In the genomic region with DNA sequence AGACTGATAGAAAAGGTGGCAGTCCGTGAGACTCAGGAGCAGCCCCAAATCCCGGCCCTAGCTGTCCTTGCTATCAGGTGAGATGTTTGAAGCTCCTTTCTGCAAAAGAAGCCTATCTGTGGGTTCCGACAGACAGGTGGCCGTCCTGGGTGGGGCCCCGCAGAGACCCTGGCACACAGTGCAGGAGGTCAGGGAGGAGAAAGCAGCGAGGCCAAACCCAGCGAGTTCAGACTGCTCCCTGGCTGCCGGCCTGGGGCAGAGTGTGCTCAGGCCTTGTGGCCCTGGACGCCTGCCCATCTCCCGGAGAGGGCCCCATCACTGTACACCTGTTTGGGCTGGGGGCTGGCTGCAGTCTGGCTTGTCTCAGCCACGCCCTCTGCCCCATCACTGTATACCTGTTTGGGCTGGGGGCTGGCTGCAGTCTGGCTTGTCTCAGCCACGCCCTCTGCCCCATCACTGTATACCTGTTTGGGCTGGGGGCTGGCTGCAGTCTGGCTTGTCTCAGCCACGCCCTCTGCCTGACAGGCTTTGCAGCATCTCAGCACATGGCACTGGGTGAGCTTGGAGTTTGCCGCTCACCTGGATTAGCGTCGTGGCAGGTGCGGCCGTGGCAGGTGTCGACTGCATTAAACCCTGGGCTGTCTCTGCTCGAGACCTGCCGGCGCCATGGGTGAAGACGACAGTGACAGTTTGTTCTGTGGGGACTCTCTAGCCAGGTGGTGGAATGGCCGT, we compare ENCODE assay signal across 33 cellular contexts. TPM values are rescaled to one million over a fixed set of nuclear protein-coding genes. Genes with fewer than 3 reads are reported as not detected.
DNase-seq lines count a peak whose midpoint lies in the region; ATAC-seq and TF ChIP-seq lines count a peak whose summit lies in the region.
"Had no signal": no experiment of that assay in that cellular context is flagged by ENCODE, and none has a peak within 500 bp of the region (broad histone marks: within the 10 kb centered on the region; RNA-seq: fewer than 3 reads in every experiment).

No MANE protein-coding gene starts in this region.

- H3K4me1 ChIP-seq in heart left ventricle (peaks cover 0 to 20% (median 8%) of the 10 kb centered on the region in 12 donors), lower lobe of right lung (no peaks in the 10 kb centered on the region), upper lobe of right lung (no peaks in the 10 kb centered on the region)
- H3K4me1 ChIP-seq: breast epithelium, left lung, parathyroid adenoma, right lobe of liver had no signal

- intact Hi-C loops in heart left ventricle (cut with DNase I) (loop anchor here in 1 of 10 donors (10.0 kb wide), 1 partner anchor 74 kb away; no protein-coding TSS in a partner anchor), lower lobe of right lung (cut with DNase I) (no loop called here), upper lobe of right lung (cut with DNase I) (no loop called here)
- intact Hi-C loops in activated CD4-positive, alpha-beta T cell treated with anti-CD3 and anti-CD28 coated beads, Interleukin-2, amount 10 ng/mL, durations not matched to agents 24 days and 14 days (cut with micrococcal nuclease), result no loop called here

- peak; percentile 46 for DNase-seq in activated effector memory CD4-positive, alpha-beta T cell treated with anti-CD3 and anti-CD28 coated beads, Interleukin-2, amount 50 U/mL, for 16 hours
- no peak for DNase-seq in activated effector memory CD4-positive, alpha-beta T cell treated with Interleukin-2 at 50 U/mL for 16 hours
- DNase-seq in heart left ventricle (peak in 4 of 5 donors; percentile 43 to 72 (median 62)), lower lobe of right lung (peak; percentile 17), upper lobe of right lung (peak; percentile 55), NCI-H345 (lab: John Stamatoyannopoulos, UW) (no peak)
- no peak for DNase-seq in activated CD4-positive, alpha-beta T cell treated with anti-CD3 and anti-CD28 coated beads, Interleukin-2, amount 10 ng/mL, durations not matched to agents 24 days and 14 days
- DNase-seq: 8988T; activated CD4-positive, alpha-beta T cell treated with anti-CD3 and anti-CD28 coated beads for 36 hours; activated CD8-positive, alpha-beta T cell treated with anti-CD3 and anti-CD28 coated beads, Interleukin-2, amount 10 ng/mL, durations not matched to agents 7 days and 5 days; anterior cingulate cortex; Calu3; DMS79 treated with DMSO at 0.1 percent for 48 hours; effector CD8-positive, alpha-beta T cell; GF-D8; GM23248; HFFc6; NCI-H1048; NCI-H1694 treated with DMSO at 0.1 percent for 48 hours; NCI-H2171; NCI-H524; right lobe of liver; SHP77 had no signal

- peak in 2 of 12 donors; percentile 7 to 32 for TF ChIP-seq CTCF in heart left ventricle (IDR thresholded peaks at IDR 0.05)
- TF ChIP-seq CTCF in lower lobe of right lung (IDR thresholded peaks at IDR 0.05), result no peak
- no peak for TF ChIP-seq CTCF in upper lobe of right lung (IDR thresholded peaks at IDR 0.05)

- H3K27ac ChIP-seq in heart left ventricle (peak overlapping the region in 8 of 12 donors; percentile 16 to 77 (median 58)), lower lobe of right lung (no peak overlapping the region), upper lobe of right lung (no peak overlapping the region)
- H3K27ac ChIP-seq: breast epithelium, coronary artery, GM23248, left lung, parathyroid adenoma, right lobe of liver had no signal

- no peak overlapping the region for H3K27ac Mint-ChIP-seq in activated CD4-positive, alpha-beta T cell treated with anti-CD3 and anti-CD28 coated beads, Interleukin-2, amount 10 ng/mL, durations not matched to agents 24 days and 14 days
- H3K27ac Mint-ChIP-seq: activated CD4-positive, alpha-beta T cell treated with anti-CD3 and anti-CD28 coated beads for 36 hours; activated CD8-positive, alpha-beta T cell treated with anti-CD3 and anti-CD28 coated beads, Interleukin-2, amount 10 ng/mL, durations not matched to agents 7 days and 5 days; activated naive CD4-positive, alpha-beta T cell treated with anti-CD3 and anti-CD28 coated beads, Interleukin-2, amount 50 U/mL, for 72 hours; HFFc6; mesothelial cell of epicardium; T-helper 2 cell treated with Interferon-gamma antibody and Interleukin-4, amounts not matched to agents 5 μg/mL and 100 μg/mL, for 36 hours; type B pancreatic cell had no signal

- H3K27me3 Mint-ChIP-seq in activated CD4-positive, alpha-beta T cell treated with anti-CD3 and anti-CD28 coated beads, Interleukin-2, amount 10 ng/mL, durations not matched to agents 24 days and 14 days, result no peaks in the 10 kb centered on the region
- H3K27me3 Mint-ChIP-seq: activated CD4-positive, alpha-beta T cell treated with anti-CD3 and anti-CD28 coated beads for 36 hours; type B pancreatic cell had no signal

- peaks cover 26% of the 10 kb centered on the region for H3K36me3 Mint-ChIP-seq in activated CD4-positive, alpha-beta T cell treated with anti-CD3 and anti-CD28 coated beads, Interleukin-2, amount 10 ng/mL, durations not matched to agents 24 days and 14 days (ENCODE audit: low read depth)

- H3K36me3 ChIP-seq in heart left ventricle, result peaks cover 0 to 42% (median 25%) of the 10 kb centered on the region in 9 donors
- H3K36me3 ChIP-seq in lower lobe of right lung, result peaks cover 29% of the 10 kb centered on the region
- peaks cover 26% of the 10 kb centered on the region for H3K36me3 ChIP-seq in upper lobe of right lung
- H3K36me3 ChIP-seq: breast epithelium, right lobe of liver had no signal

- no peak overlapping the region for H3K4me3 ChIP-seq in heart left ventricle
- H3K4me3 ChIP-seq in lower lobe of right lung, result no peak overlapping the region
- no peak overlapping the region for H3K4me3 ChIP-seq in upper lobe of right lung
- H3K4me3 ChIP-seq: breast epithelium, coronary artery, GM23248, left lung, right lobe of liver had no signal

- ATAC-seq in heart left ventricle (peak; percentile 82 to 97 (median 91)), lower lobe of right lung (peak in 1 of 2 donors; percentile 15), upper lobe of right lung (no peak), GM21717 (IDR thresholded peaks at IDR 0.05; ENCODE audit: unreplicated experiment) (no peak)
- ATAC-seq: activated CD4-positive, alpha-beta T cell treated with anti-CD3 and anti-CD28 coated beads for 36 hours; activated CD8-positive, alpha-beta T cell treated with anti-CD3 and anti-CD28 coated beads, Interleukin-2, amount 10 ng/mL, durations not matched to agents 7 days and 5 days; activated naive CD4-positive, alpha-beta T cell treated with anti-CD3 and anti-CD28 coated beads, Interleukin-2, amount 50 U/mL, for 72 hours; left lung; stimulated activated effector memory CD8-positive, alpha-beta T cell treated with anti-CD3 and anti-CD28 coated beads, Interleukin-12 subunit alpha, Interleukin-12 subunit beta, amount 100 ng/mL, for 72 hours had no signal

- no peaks in the 10 kb centered on the region for H3K27me3 ChIP-seq in heart left ventricle
- no peaks in the 10 kb centered on the region for H3K27me3 ChIP-seq in lower lobe of right lung (ENCODE audit: low read depth)
- no peaks in the 10 kb centered on the region for H3K27me3 ChIP-seq in upper lobe of right lung
- H3K27me3 ChIP-seq: breast epithelium, left lung, right lobe of liver had no signal

- H3K4me1 Mint-ChIP-seq in activated CD4-positive, alpha-beta T cell treated with anti-CD3 and anti-CD28 coated beads, Interleukin-2, amount 10 ng/mL, durations not matched to agents 24 days and 14 days, result peaks cover 2% of the 10 kb centered on the region
- H3K4me1 Mint-ChIP-seq: activated CD4-positive, alpha-beta T cell treated with anti-CD3 and anti-CD28 coated beads for 36 hours; stimulated activated effector memory CD8-positive, alpha-beta T cell treated with anti-CD3 and anti-CD28 coated beads, Interleukin-12 subunit alpha, Interleukin-12 subunit beta, amount 100 ng/mL, for 72 hours had no signal

- TF ChIP-seq POLR2A in heart left ventricle (IDR thresholded peaks at IDR 0.05), result no peak

- H3K9me3 ChIP-seq in heart left ventricle, result peaks cover 0 to 11% (median 8%) of the 10 kb centered on the region in 12 donors
- peaks cover 10% of the 10 kb centered on the region for H3K9me3 ChIP-seq in lower lobe of right lung
- peaks cover 4% of the 10 kb centered on the region for H3K9me3 ChIP-seq in upper lobe of right lung

- H3K4me3 Mint-ChIP-seq in activated CD4-positive, alpha-beta T cell treated with anti-CD3 and anti-CD28 coated beads, Interleukin-2, amount 10 ng/mL, durations not matched to agents 24 days and 14 days, result no peak overlapping the region
- H3K4me3 Mint-ChIP-seq: activated CD4-positive, alpha-beta T cell treated with anti-CD3 and anti-CD28 coated beads for 36 hours; activated CD8-positive, alpha-beta T cell treated with anti-CD3 and anti-CD28 coated beads, Interleukin-2, amount 10 ng/mL, durations not matched to agents 7 days and 5 days; HFFc6; mesothelial cell of epicardium; stimulated activated effector memory CD8-positive, alpha-beta T cell treated with anti-CD3 and anti-CD28 coated beads, Interleukin-12 subunit alpha, Interleukin-12 subunit beta, amount 100 ng/mL, for 72 hours; T-helper 2 cell treated with Interferon-gamma antibody and Interleukin-4, amounts not matched to agents 5 μg/mL and 100 μg/mL, for 36 hours; type B pancreatic cell had no signal

- H3K9me3 Mint-ChIP-seq in activated CD4-positive, alpha-beta T cell treated with anti-CD3 and anti-CD28 coated beads, Interleukin-2, amount 10 ng/mL, durations not matched to agents 24 days and 14 days, result no peaks in the 10 kb centered on the region
- H3K9me3 Mint-ChIP-seq: activated naive CD4-positive, alpha-beta T cell treated with anti-CD3 and anti-CD28 coated beads, Interleukin-2, amount 50 U/mL, for 72 hours; HFFc6; mesothelial cell of epicardium; T-helper 2 cell treated with Interferon-gamma antibody and Interleukin-4, amounts not matched to agents 5 μg/mL and 100 μg/mL, for 36 hours; type B pancreatic cell had no signal

- WGBS in heart left ventricle, 4 donors, result 72 to 80% (median 76%) methylated on average over 11 to 24 of the region's 24 CpGs

RNA-seq across cellular contexts. Expression of a gene that starts 11.8 kb away (rescaled TPM):
- total RNA-seq in heart left ventricle, result 10 to 100 TPM; 11.4 to 22.2 (median 18.4) TPM
- polyA plus RNA-seq in heart left ventricle, result 10 to 100 TPM in 1 of 2 donors, 1 to 10 TPM in 1; 4.1 to 15.3 TPM
- total RNA-seq in lower lobe of right lung, result 16.8 TPM
- total RNA-seq in upper lobe of right lung, result 25.7 TPM
- 39.4 and 47.0 TPM in 2 replicates for total RNA-seq in activated CD4-positive, alpha-beta T cell treated with anti-CD3 and anti-CD28 coated beads, Interleukin-2, amount 10 ng/mL, durations not matched to agents 24 days and 14 days

RNA-seq across cellular contexts. Expression of a gene that starts 12.4 kb away (rescaled TPM):
- total RNA-seq in heart left ventricle (10 to 100 TPM; 13.9 to 45.8 (median 23.7) TPM), lower lobe of right lung (22.4 TPM), upper lobe of right lung (15.8 TPM)
- 10 to 100 TPM in 1 of 2 donors, 1 to 10 TPM in 1; 7.2 to 15.3 TPM for polyA plus RNA-seq in heart left ventricle
- 49.4 and 50.6 TPM in 2 replicates for total RNA-seq in activated CD4-positive, alpha-beta T cell treated with anti-CD3 and anti-CD28 coated beads, Interleukin-2, amount 10 ng/mL, durations not matched to agents 24 days and 14 days

Comparison
In these comparisons a context has a peak if more than half of its experiments do, and no peak if none do; other contexts are left out.
1. DNase-seq: peak in activated effector memory CD4-positive, alpha-beta T cell treated with anti-CD3 and anti-CD28 coated beads, Interleukin-2, amount 50 U/mL, for 16 hours (single experiment), heart left ventricle (4 of 5), lower lobe of right lung (single experiment) and upper lobe of right lung (single experiment); none in activated effector memory CD4-positive, alpha-beta T cell treated with Interleukin-2 at 50 U/mL for 16 hours (single experiment), NCI-H345 (single experiment) and activated CD4-positive, alpha-beta T cell treated with anti-CD3 and anti-CD28 coated beads, Interleukin-2, amount 10 ng/mL, durations not matched to agents 24 days and 14 days (single experiment).
2. ATAC-seq: peak in heart left ventricle (4 of 4); none in upper lobe of right lung (single experiment) and GM21717 (single experiment).
3. H3K27ac ChIP-seq: peak in heart left ventricle (8 of 12); none in lower lobe of right lung (single experiment) and upper lobe of right lung (single experiment).